In the genomic region with DNA sequence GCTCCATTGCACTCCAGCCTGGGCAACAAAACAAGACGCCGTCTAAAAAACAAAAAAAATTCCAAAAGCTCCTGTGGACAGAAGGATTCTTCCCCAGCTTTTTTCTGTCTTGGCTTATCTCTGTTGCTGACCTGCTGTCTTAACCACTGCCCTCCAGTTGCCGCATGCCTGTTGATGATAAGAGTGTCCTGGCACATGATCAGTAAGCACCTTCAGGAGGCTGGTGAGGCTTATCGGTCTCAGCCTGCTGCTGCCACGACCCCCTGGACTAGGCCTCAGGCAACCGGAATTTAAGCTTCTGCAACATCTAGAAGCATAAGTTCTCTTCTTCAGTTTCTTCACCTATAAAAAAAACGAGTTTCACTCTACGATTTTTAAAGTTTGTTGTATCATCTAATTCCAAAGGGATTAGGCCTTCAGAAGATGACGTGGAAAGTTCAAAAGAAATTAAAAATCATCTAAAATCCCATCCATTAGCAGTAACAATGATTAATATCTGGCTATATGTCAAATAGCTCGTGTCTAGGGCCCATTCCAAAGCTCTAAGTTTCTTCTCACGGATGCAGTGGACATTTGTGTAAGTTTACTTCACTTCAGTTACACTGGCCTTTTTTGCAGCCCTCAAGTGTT, we compare ENCODE assay signal across 23 cellular contexts. TPM values are rescaled to one million over a fixed set of nuclear protein-coding genes. Genes with fewer than 3 reads are reported as not detected.
DNase-seq lines count a peak whose midpoint lies in the region; ATAC-seq and TF ChIP-seq lines count a peak whose summit lies in the region.
"Had no signal": no experiment of that assay in that cellular context is flagged by ENCODE, and none has a peak within 500 bp of the region (broad histone marks: within the 10 kb centered on the region; RNA-seq: fewer than 3 reads in every experiment).

No MANE protein-coding gene starts in this region.

- no peaks in the 10 kb centered on the region for H3K27me3 Mint-ChIP-seq in memory B cell
- no peaks in the 10 kb centered on the region for H3K27me3 Mint-ChIP-seq in T-cell

- peaks cover 14% of the 10 kb centered on the region for H3K36me3 Mint-ChIP-seq in memory B cell
- peaks cover 20% of the 10 kb centered on the region for H3K36me3 Mint-ChIP-seq in T-cell

- CTCF ChIA-PET in T-cell (lab: Charles Lee) = interaction anchor here in 1 of 2 donors (0.6 kb wide), 1 partner anchor 602 kb away, joined by 5 read pairs; no protein-coding TSS in a partner anchor

- DNase-seq in D341Med (ENCODE audit: low spot score) (peak; percentile 25), OCI-M2 (lab: John Stamatoyannopoulos, UW; ENCODE audit: unreplicated experiment) (peak; percentile 20), choroid plexus epithelial cell (ENCODE audit: low read depth) (peak; percentile 17), memory B cell (ENCODE audit: low spot score in 2 of 2) (no peak), NCI-H146 (lab: John Stamatoyannopoulos, UW) (no peak), T-cell (no peak)
- DNase-seq: activated CD4-positive, alpha-beta T cell treated with anti-CD3 and anti-CD28 coated beads, Interleukin-2, amount 50 U/mL, for 48 hours; activated CD4-positive, CD25-positive, alpha-beta regulatory T cell; activated gamma-delta T cell; amniotic stem cell; kidney glomerular epithelial cell; MG63; NCI-H1417; NCI-H2107; NCI-H510A; NK-92 treated with Interleukin-12 subunit alpha and Interleukin-12 subunit beta, amount 100 ng/mL, for 24 hours; Peyer's patch; stimulated activated CD4-positive, alpha-beta T cell treated with anti-CD3 and anti-CD28 coated beads, Interleukin-12 subunit alpha, Interleukin-12 subunit beta, amount 100 ng/mL, for 4 hours; upper lobe of left lung had no signal

- no peak overlapping the region for H3K4me3 ChIP-seq in choroid plexus epithelial cell (ENCODE audit: low read depth, low read length)
- H3K4me3 ChIP-seq: HAP-1, lung, MG63, Peyer's patch, upper lobe of left lung had no signal

- no peaks in the 10 kb centered on the region for H3K9me3 Mint-ChIP-seq in memory B cell
- peaks cover 0 to 2% (median 0%) of the 10 kb centered on the region in 3 donors for H3K9me3 Mint-ChIP-seq in T-cell
- H3K9me3 Mint-ChIP-seq: T-helper 1 cell treated with Interleukin-12 subunit alpha and Interleukin-12 subunit beta and Interleukin-4 antibody, amounts not matched to agents 30 μg/mL and 1 μg/mL, for 36 hours had no signal

- TF ChIP-seq CTCF in choroid plexus epithelial cell (conservative IDR thresholded peaks at IDR 0.05; ENCODE audit: low read depth, low read length) = no peak

- no peak overlapping the region for H3K4me3 Mint-ChIP-seq in memory B cell
- H3K4me3 Mint-ChIP-seq in T-cell = no peak overlapping the region
- H3K4me3 Mint-ChIP-seq: T-helper 1 cell treated with Interleukin-12 subunit alpha and Interleukin-12 subunit beta and Interleukin-4 antibody, amounts not matched to agents 30 μg/mL and 1 μg/mL, for 36 hours had no signal

- ATAC-seq in memory B cell (ENCODE audit: low read depth) (no peak), T-cell (replicated peaks in 1 of 4) (no peak), GM18502 (IDR thresholded peaks at IDR 0.05; ENCODE audit: poor library complexity, unreplicated experiment) (no peak)

- POLR2A ChIA-PET in T-cell (lab: Charles Lee) = no interaction called here

- H3K27ac Mint-ChIP-seq in memory B cell (peak overlapping the region; percentile 78), T-cell (peak overlapping the region in 1 of 2 donors; percentile 55)
- H3K27ac Mint-ChIP-seq: T-helper 1 cell treated with Interleukin-12 subunit alpha and Interleukin-12 subunit beta and Interleukin-4 antibody, amounts not matched to agents 30 μg/mL and 1 μg/mL, for 36 hours had no signal

- peaks cover 3% of the 10 kb centered on the region for H3K4me1 Mint-ChIP-seq in memory B cell
- peaks cover 0 to 4% (median 2%) of the 10 kb centered on the region in 3 donors for H3K4me1 Mint-ChIP-seq in T-cell

RNA-seq across cellular contexts. Expression of gene RESF1, which starts 46.4 kb away (rescaled TPM):
- 100 to 1,000 TPM; 196 to 351 (median 265) TPM for total RNA-seq in T-cell

Comparison
In these comparisons a context has a peak if more than half of its experiments do, and no peak if none do; other contexts are left out.
1. DNase-seq: peak in D341Med (single experiment), OCI-M2 (single experiment) and choroid plexus epithelial cell (single experiment); none in memory B cell (0 of 2), NCI-H146 (single experiment) and T-cell (0 of 34).